28 cellular contexts compared by ENCODE assay signal in the genomic region with DNA sequence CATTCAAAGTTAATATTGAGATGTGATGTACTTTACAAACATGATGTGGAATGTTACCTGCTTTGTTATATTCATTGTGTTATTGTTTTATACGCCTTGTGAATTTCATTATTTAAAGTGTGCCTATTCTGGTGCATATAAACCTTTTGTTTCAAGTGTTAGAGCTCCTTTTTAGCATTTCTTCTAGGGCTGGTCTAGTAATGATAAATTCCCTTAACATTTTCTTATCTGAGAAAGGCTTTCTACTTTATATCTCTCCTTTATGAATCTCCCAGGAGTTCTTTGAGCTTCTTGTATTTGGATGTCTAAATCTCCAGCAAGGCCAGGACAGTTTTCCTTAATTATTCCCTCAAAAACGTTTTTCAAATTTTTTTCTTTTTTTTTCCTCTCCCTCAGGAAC.
"Had no signal": no experiment of that assay in that cellular context is flagged by ENCODE, and none has a peak within 500 bp of the region (broad histone marks: within the 10 kb centered on the region; RNA-seq: fewer than 3 reads in every experiment).

No MANE protein-coding gene starts in this region.

- H3K27me3 ChIP-seq: colonic mucosa, dorsolateral prefrontal cortex, esophagus muscularis mucosa, esophagus squamous epithelium, foreskin keratinocyte, gastrocnemius medialis, gastroesophageal sphincter, heart left ventricle, heart right ventricle had no signal

- H3K9me3 ChIP-seq: colonic mucosa had no signal

- ATAC-seq: effector memory CD8-positive, alpha-beta T cell; esophagus mucosa; foreskin keratinocyte; gastrocnemius medialis; gastroesophageal sphincter; heart left ventricle; heart right ventricle had no signal

- H3K4me1 ChIP-seq: colonic mucosa, esophagus muscularis mucosa, esophagus squamous epithelium, foreskin keratinocyte, gastrocnemius medialis, gastroesophageal sphincter, heart left ventricle, heart right ventricle had no signal

- H3K27ac ChIP-seq: colonic mucosa, coronary artery, dorsolateral prefrontal cortex, epithelial cell of prostate, esophagus muscularis mucosa, esophagus squamous epithelium, foreskin keratinocyte, gastrocnemius medialis, gastroesophageal sphincter, heart left ventricle, heart right ventricle had no signal

- FAIRE-seq: colon, endometrium, endothelial cell of umbilical vein, frontal cortex had no signal

- H3K4me3 ChIP-seq: colonic mucosa, coronary artery, dorsolateral prefrontal cortex, esophagus muscularis mucosa, esophagus squamous epithelium, gastrocnemius medialis, gastroesophageal sphincter, heart left ventricle, heart right ventricle had no signal

- DNase-seq: colonic mucosa; cortex of kidney; dermis blood vessel endothelial cell; dorsolateral prefrontal cortex; effector CD4-positive, alpha-beta T cell; effector CD8-positive, alpha-beta T cell; effector memory CD4-positive, alpha-beta T cell; effector memory CD8-positive, alpha-beta T cell; endodermal cell; erythroblast; esophagus squamous epithelium; foreskin fibroblast; foreskin keratinocyte; foreskin melanocyte; gastrocnemius medialis; glutamatergic neuron; head of caudate nucleus; heart left ventricle; heart right ventricle had no signal

- H3K36me3 ChIP-seq: colonic mucosa, esophagus muscularis mucosa, esophagus squamous epithelium, gastrocnemius medialis, gastroesophageal sphincter, heart left ventricle, heart right ventricle had no signal
